ENCODE assay signal across 1 cellular context in genomic region chr11:47426062-47426956, GRCh38.
TF ChIP-seq lines count a peak whose summit lies in the region.

PSMC3 (minus strand) TSS chr11:47426439; CDS start chr11:47426279, 160 bp downstream.

TF ChIP-seq in HEK293, 187 proteins besides CTCF, POLR2A, EP300 and RAD21 (continued from another document and continues in another):
- TF ChIP-seq ZNF692 (tag by site-specific recombination; IDR thresholded peaks at IDR 0.05), result peak; percentile 59; the same call in 1 of the 2 replicates
- peak; percentile 66; the same call in 1 of the 2 replicates for TF ChIP-seq HIC1 (tag by site-specific recombination; IDR thresholded peaks at IDR 0.05)
- TF ChIP-seq ZNF76 (tag by site-specific recombination; IDR thresholded peaks at IDR 0.05; ENCODE audit: borderline replicate concordance, low read depth), result peak; percentile 83; the same call in 1 of the 2 replicates
- TF ChIP-seq ZNF174 (tag by site-specific recombination; IDR thresholded peaks at IDR 0.05), result no peak
- no peak for TF ChIP-seq ZNF677 (tag by site-specific recombination; IDR thresholded peaks at IDR 0.05)
- TF ChIP-seq ZFP37 (tag by site-specific recombination; IDR thresholded peaks at IDR 0.05), result peak; percentile 84; the same call in 1 of the 2 replicates
- peak; percentile 98 for TF ChIP-seq SP3 (tag by site-specific recombination; IDR thresholded peaks at IDR 0.05)
- TF ChIP-seq ZNF580 (tag by site-specific recombination; IDR thresholded peaks at IDR 0.05), result peak; percentile 85
- TF ChIP-seq PRDM10 (tag by site-specific recombination; IDR thresholded peaks at IDR 0.05), result peak; percentile 92
- TF ChIP-seq SP2 (tag by site-specific recombination; IDR thresholded peaks at IDR 0.05), result peak; percentile 97
- peak; percentile 68; the same call in 1 of the 2 replicates for TF ChIP-seq BCL11B (tag by site-specific recombination; IDR thresholded peaks at IDR 0.05; ENCODE audit: low read depth)
- no peak for TF ChIP-seq ZNF202 (tag by site-specific recombination; IDR thresholded peaks at IDR 0.05; ENCODE audit: borderline replicate concordance)
- TF ChIP-seq KLF10 (tag by site-specific recombination; IDR thresholded peaks at IDR 0.05), result peak; percentile 66
- TF ChIP-seq SCRT1 (tag by site-specific recombination; IDR thresholded peaks at IDR 0.05; ENCODE audit: borderline replicate concordance), result no peak
- TF ChIP-seq ZBTB8A (tag by site-specific recombination; IDR thresholded peaks at IDR 0.05), result peak; percentile 62
- TF ChIP-seq IKZF3 (tag by site-specific recombination; IDR thresholded peaks at IDR 0.05), result no peak
- TF ChIP-seq ZBTB44 (tag by site-specific recombination; IDR thresholded peaks at IDR 0.05), result no peak
- TF ChIP-seq ZNF19 (tag by site-specific recombination; IDR thresholded peaks at IDR 0.05; ENCODE audit: low read depth), result no peak
- TF ChIP-seq ZNF639 (tag by site-specific recombination; IDR thresholded peaks at IDR 0.05), result peak; percentile 94
- no peak for TF ChIP-seq ZNF366 (tag by site-specific recombination; conservative IDR thresholded peaks at IDR 0.05)
- peak; percentile 44; the same call in 1 of the 2 replicates for TF ChIP-seq ZBTB20 (tag by site-specific recombination; IDR thresholded peaks at IDR 0.05)
- TF ChIP-seq ZNF660 (tag by site-specific recombination; IDR thresholded peaks at IDR 0.05), result peak; percentile 29; the same call in 1 of the 2 replicates
- no peak for TF ChIP-seq ZNF830 (tag by site-specific recombination; IDR thresholded peaks at IDR 0.05; ENCODE audit: low read depth)
- TF ChIP-seq ZSCAN23 (tag by site-specific recombination; IDR thresholded peaks at IDR 0.05), result peak; percentile 51; the same call in 1 of the 2 replicates
- TF ChIP-seq ZNF146 (tag by site-specific recombination; IDR thresholded peaks at IDR 0.05), result no peak
- no peak; the same call in 1 of the 2 replicates for TF ChIP-seq WT1 (tag by site-specific recombination; IDR thresholded peaks at IDR 0.05)
- TF ChIP-seq ZNF16 (tag by site-specific recombination; IDR thresholded peaks at IDR 0.05; ENCODE audit: low read depth), result no peak
- TF ChIP-seq ZNF596 (tag by site-specific recombination; IDR thresholded peaks at IDR 0.05), result no peak
- no peak for TF ChIP-seq ZNF394 (tag by site-specific recombination; IDR thresholded peaks at IDR 0.05; ENCODE audit: borderline replicate concordance)
- TF ChIP-seq EGR2 (tag by site-specific recombination; IDR thresholded peaks at IDR 0.05; ENCODE audit: low read depth), result peak; percentile 79; the same call in 1 of the 2 replicates
- no peak for TF ChIP-seq ZNF121 (tag by site-specific recombination; IDR thresholded peaks at IDR 0.05)
- peak; percentile 64; the same call in 1 of the 2 replicates for TF ChIP-seq ZNF629 (tag by site-specific recombination; IDR thresholded peaks at IDR 0.05)
- TF ChIP-seq KLF1 (tag by site-specific recombination; IDR thresholded peaks at IDR 0.05), result peak; percentile 25; the same call in 1 of the 2 replicates
- TF ChIP-seq ZIC2 (tag by site-specific recombination; IDR thresholded peaks at IDR 0.05), result 0 out of 2 replicates have a peak, but pooled peaks have one; percentile 14
- peak; percentile 26; the same call in 1 of the 2 replicates for TF ChIP-seq ZNF518A (tag by site-specific recombination; conservative IDR thresholded peaks at IDR 0.05; ENCODE audit: low read depth)
- no peak; the same call in 1 of the 2 replicates for TF ChIP-seq ZBTB21 (tag by site-specific recombination; IDR thresholded peaks at IDR 0.05)
- TF ChIP-seq INSM2 (tag by site-specific recombination; IDR thresholded peaks at IDR 0.05), result peak; percentile 71
- TF ChIP-seq ZNF843 (tag by site-specific recombination; IDR thresholded peaks at IDR 0.05), result no peak
- peak; percentile 75 for TF ChIP-seq ZEB2 (tag by site-specific recombination; IDR thresholded peaks at IDR 0.05)
- TF ChIP-seq BCL11A (tag by site-specific recombination; IDR thresholded peaks at IDR 0.05; ENCODE audit: low read depth), result 0 out of 2 replicates have a peak, but pooled peaks have one; percentile 28
- no peak for TF ChIP-seq ZNF211 (tag by site-specific recombination; IDR thresholded peaks at IDR 0.05; ENCODE audit: low read depth)
- TF ChIP-seq SETDB1 (IDR thresholded peaks at IDR 0.05; ENCODE audit: insufficient read length, low read length), result no peak
- TF ChIP-seq ZNF48 (tag by site-specific recombination; IDR thresholded peaks at IDR 0.05), result no peak
